ENCODE assay signal across 22 cellular contexts in genomic region chr5:138316355-138316754, GRCh38. TPM values are rescaled to one million over a fixed set of nuclear protein-coding genes. Genes with fewer than 3 reads are reported as not detected.
DNase-seq lines count a peak whose midpoint lies in the region; TF ChIP-seq lines count a peak whose summit lies in the region.
"Had no signal": no experiment of that assay in that cellular context is flagged by ENCODE, and none has a peak within 500 bp of the region (broad histone marks: within the 10 kb centered on the region; RNA-seq: fewer than 3 reads in every experiment).

No MANE protein-coding gene starts in this region.

- no peak overlapping the region for H3K4me2 ChIP-seq in Karpas-422 (ENCODE audit: low read depth, low read length, poor library complexity, severe bottlenecking)
- no peak overlapping the region for H3K4me2 ChIP-seq in neural progenitor cell

- H3K4me1 Mint-ChIP-seq in neural progenitor cell: no peaks in the 10 kb centered on the region
- H3K4me1 Mint-ChIP-seq: B cell; CD8-positive, alpha-beta memory T cell had no signal

- no peak overlapping the region for H3K4me3 Mint-ChIP-seq in neural progenitor cell
- H3K4me3 Mint-ChIP-seq: B cell; CD8-positive, alpha-beta memory T cell had no signal

- H4K20me1 ChIP-seq in Karpas-422 (ENCODE audit: insufficient read depth, low read depth, low read length): no peaks in the 10 kb centered on the region
- H4K20me1 ChIP-seq in neural progenitor cell (ENCODE audit: low read depth): no peaks in the 10 kb centered on the region

- no peak overlapping the region for H3K27ac Mint-ChIP-seq in neural progenitor cell
- H3K27ac Mint-ChIP-seq: B cell; CD8-positive, alpha-beta memory T cell had no signal

- H3K9me3 Mint-ChIP-seq in neural progenitor cell: no peaks in the 10 kb centered on the region
- H3K9me3 Mint-ChIP-seq: CD8-positive, alpha-beta memory T cell had no signal

- no peak overlapping the region for H3K9ac ChIP-seq in Karpas-422 (ENCODE audit: low read length)
- H3K9ac ChIP-seq in neural progenitor cell: no peak overlapping the region

- no peaks in the 10 kb centered on the region for H3K9me3 ChIP-seq in Karpas-422 (ENCODE audit: low read length)
- H3K9me3 ChIP-seq in neural progenitor cell (ENCODE audit: low read depth): no peaks in the 10 kb centered on the region

- H2AFZ ChIP-seq in Karpas-422 (ENCODE audit: low read length) (no peak overlapping the region), neural progenitor cell (replicated peaks) (no peak overlapping the region)

- DNase-seq in H7 (peak; percentile 60), Karpas-422 (peak; percentile 56), ecto neural progenitor cell (ENCODE audit: low spot score) (peak; percentile 62), neural progenitor cell (ENCODE audit: low spot score) (peak; percentile 54), hepatic stellate cell (ENCODE audit: low spot score) (no peak), GM10266 (ENCODE audit: extremely low spot score) (no peak)
- no peak for DNase-seq in stimulated activated CD4-positive, alpha-beta T cell treated with anti-CD3 and anti-CD28 coated beads, Interleukin-2, amount 100 ng/mL, for 24 hours
- DNase-seq: CD8-positive, alpha-beta memory T cell; DMS 273 treated with DMSO at 0.1 percent for 48 hours; DMS79 treated with DMSO at 0.1 percent for 48 hours; GF-D8; HCEC 1CT; MM.1S; NCI-H2029; NCI-H446 treated with DMSO at 0.1 percent for 48 hours; NCI-H526; SHP77 had no signal

- H3K4me3 ChIP-seq in H7 (ENCODE audit: insufficient read depth, low read depth, low read length): no peak overlapping the region
- no peak overlapping the region for H3K4me3 ChIP-seq in Karpas-422 (ENCODE audit: low read length)
- H3K4me3 ChIP-seq in neural progenitor cell: no peak overlapping the region
- H3K4me3 ChIP-seq: SK-N-MC had no signal

- peaks cover 4% of the 10 kb centered on the region for H3K36me3 ChIP-seq in H7 (replicated peaks; ENCODE audit: control insufficient read depth, insufficient read depth, low read length)
- H3K36me3 ChIP-seq in Karpas-422 (ENCODE audit: insufficient read depth, low read length): 0 out of 2 replicates have a peak, but pooled peaks cover 8% of the 10 kb centered on the region
- peaks cover 15% of the 10 kb centered on the region for H3K36me3 ChIP-seq in neural progenitor cell

- H3F3A ChIP-seq in neural progenitor cell (ENCODE audit: low read depth): no peaks in the 10 kb centered on the region

- H3K27me3 Mint-ChIP-seq in neural progenitor cell (ENCODE audit: insufficient read depth, low read depth): no peaks in the 10 kb centered on the region
- H3K27me3 Mint-ChIP-seq: B cell; CD8-positive, alpha-beta memory T cell had no signal

- H3K27ac ChIP-seq in Karpas-422 (ENCODE audit: low read length): no peak overlapping the region
- H3K27ac ChIP-seq in neural progenitor cell: no peak overlapping the region
- H3K27ac ChIP-seq: C4-2B, RWPE1, SK-N-MC had no signal

- H3K9me2 ChIP-seq in Karpas-422 (replicated peaks; ENCODE audit: insufficient read depth, low read length): no peaks in the 10 kb centered on the region

- H3K4me1 ChIP-seq in Karpas-422 (ENCODE audit: low read length) (peaks cover 3% of the 10 kb centered on the region; the same call in 1 of the 2 replicates), neural progenitor cell (no peaks in the 10 kb centered on the region)

- H3K79me2 ChIP-seq in Karpas-422 (ENCODE audit: low read length) (no peaks in the 10 kb centered on the region), neural progenitor cell (ENCODE audit: low read depth) (no peaks in the 10 kb centered on the region)

- H3K27me3 ChIP-seq in H7 (ENCODE audit: control insufficient read depth, insufficient read depth, low read length) (no peaks in the 10 kb centered on the region), Karpas-422 (ENCODE audit: low read length) (no peaks in the 10 kb centered on the region), neural progenitor cell (no peaks in the 10 kb centered on the region)

- H3K36me3 Mint-ChIP-seq in neural progenitor cell: peaks cover 20% of the 10 kb centered on the region
- H3K36me3 Mint-ChIP-seq: CD8-positive, alpha-beta memory T cell had no signal

- TF ChIP-seq CTCF in neural progenitor cell (IDR thresholded peaks at IDR 0.05) (no peak), GM10266 (IDR thresholded peaks at IDR 0.05; ENCODE audit: control insufficient read depth, insufficient read depth, low read depth, missing control alignments) (no peak)

RNA-seq across cellular contexts. Expression of gene CDC25C, which starts 15.2 kb away (rescaled TPM):
- 36.0 and 38.7 TPM in 2 replicates for total RNA-seq in H7 (2014; rRNA removed; shearing (Covaris generic))
- 6.1 and 11.1 TPM in 2 replicates for total RNA-seq in Karpas-422 (2014; rRNA removed; shearing (Covaris generic); ENCODE audit: low replicate concordance)
- 45.8 and 48.6 TPM in 2 replicates for total RNA-seq in neural progenitor cell (ENCODE audit: low replicate concordance)
- total RNA-seq: B cell had no signal

RNA-seq across cellular contexts. Expression of gene FAM53C, which starts 21.7 kb away (rescaled TPM):
- total RNA-seq in H7 (2014; rRNA removed; shearing (Covaris generic)): 70.4 and 74.5 TPM in 2 replicates
- 48.2 and 62.8 TPM in 2 replicates for total RNA-seq in Karpas-422 (2014; rRNA removed; shearing (Covaris generic); ENCODE audit: low replicate concordance)
- 68.0 and 72.5 TPM in 2 replicates for total RNA-seq in neural progenitor cell (ENCODE audit: low replicate concordance)

RNA-seq across cellular contexts. Expression of gene KDM3B, which starts 36.1 kb away (rescaled TPM):
- total RNA-seq in H7 (2014; rRNA removed; shearing (Covaris generic)): 55.6 and 74.8 TPM in 2 replicates
- total RNA-seq in Karpas-422 (2014; rRNA removed; shearing (Covaris generic); ENCODE audit: low replicate concordance): 44.9 and 56.3 TPM in 2 replicates
- 130 and 136 TPM in 2 replicates for total RNA-seq in neural progenitor cell (ENCODE audit: low replicate concordance)

RNA-seq across cellular contexts. Expression of gene GFRA3, which starts 41.9 kb away (rescaled TPM):
- total RNA-seq in H7 (2014; rRNA removed; shearing (Covaris generic)): 0.45 and 1.0 TPM in 2 replicates
- total RNA-seq in Karpas-422 (2014; rRNA removed; shearing (Covaris generic); ENCODE audit: low replicate concordance): 0.37 TPM in 1 of 2 replicates, not detected in the other
- not detected in 2 replicates for total RNA-seq in neural progenitor cell (ENCODE audit: low replicate concordance)
- total RNA-seq: B cell; CD8-positive, alpha-beta memory T cell; HT1080 had no signal

Comparison
In these comparisons a context has a peak if more than half of its experiments do, and no peak if none do; other contexts are left out.
1. DNase-seq: peak in H7 (single experiment), Karpas-422 (single experiment), ecto neural progenitor cell (single experiment) and neural progenitor cell (single experiment); none in stimulated activated CD4-positive, alpha-beta T cell treated with anti-CD3 and anti-CD28 coated beads, Interleukin-2, amount 100 ng/mL, for 24 hours (0 of 2), hepatic stellate cell (single experiment) and GM10266 (single experiment).